Comparison of ENCODE assay signal across 18 cellular contexts in the genomic region with DNA sequence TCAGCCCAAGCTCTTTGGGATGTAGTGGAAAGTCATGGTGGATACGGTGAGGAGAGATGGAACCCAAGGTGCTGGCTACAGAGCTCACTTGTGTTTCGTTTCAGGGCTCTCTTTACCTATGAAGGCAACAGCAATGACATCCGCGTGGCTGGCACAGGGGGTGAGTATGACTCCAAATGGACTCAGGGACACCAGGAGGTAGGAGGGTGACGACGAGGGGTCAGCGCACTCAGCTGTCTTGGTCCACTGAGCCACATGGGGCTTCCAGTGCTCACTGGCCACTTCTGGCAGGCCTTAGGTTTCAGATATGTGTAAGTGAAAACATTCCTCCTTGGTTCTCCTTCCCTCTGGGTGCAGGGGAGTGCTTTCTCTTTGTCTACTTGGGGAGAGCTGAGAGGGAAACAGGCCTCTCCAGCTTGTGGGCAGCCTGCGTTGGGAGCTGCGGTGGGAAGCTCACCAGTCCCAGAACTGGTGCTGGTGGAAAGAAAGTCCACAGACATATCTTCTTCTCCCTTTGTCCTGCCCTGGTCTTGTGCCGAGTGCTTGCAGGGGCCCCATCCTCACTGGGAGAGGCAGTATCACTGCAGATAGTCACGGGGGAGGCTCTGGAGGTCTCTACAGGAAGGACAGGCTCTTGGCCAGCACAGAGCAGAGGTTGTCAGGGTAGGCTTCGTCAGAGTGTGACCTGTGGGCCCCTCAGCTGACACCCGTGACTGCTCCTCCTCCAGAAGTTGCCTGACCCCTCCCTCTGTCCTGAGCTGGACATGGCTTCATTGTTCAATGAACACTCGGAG. TPM values are rescaled to one million over a fixed set of nuclear protein-coding genes. Genes with fewer than 3 reads are reported as not detected.
DNase-seq lines count a peak whose midpoint lies in the region; ATAC-seq and TF ChIP-seq lines count a peak whose summit lies in the region.
"Had no signal": no experiment of that assay in that cellular context is flagged by ENCODE, and none has a peak within 500 bp of the region (broad histone marks: within the 10 kb centered on the region; RNA-seq: fewer than 3 reads in every experiment).

No MANE protein-coding gene starts in this region.

- POLR2A ChIA-PET in activated CD8-positive, alpha-beta T cell treated with anti-CD3 and anti-CD28 coated beads, Interleukin-2, amount 10 ng/mL, durations not matched to agents 7 days and 5 days (lab: Charles Lee) = no interaction called here
- POLR2A ChIA-PET in A673 (lab: Charles Lee; ENCODE audit: low non-redundant PET) = no interaction called here

- no peaks in the 10 kb centered on the region for H3K27me3 Mint-ChIP-seq in activated naive CD4-positive, alpha-beta T cell treated with anti-CD3 and anti-CD28 coated beads, Interleukin-2, amount 10 ng/mL, durations not matched to agents 7 days and 5 days
- H3K27me3 Mint-ChIP-seq in activated CD8-positive, alpha-beta T cell treated with anti-CD3 and anti-CD28 coated beads, Interleukin-2, amount 10 ng/mL, durations not matched to agents 7 days and 5 days (ENCODE audit: low read depth) = no peaks in the 10 kb centered on the region
- no peaks in the 10 kb centered on the region for H3K27me3 Mint-ChIP-seq in memory B cell
- H3K27me3 Mint-ChIP-seq in activated T-helper 2 cell treated with anti-CD3 and anti-CD28 coated beads, Interferon-gamma antibody, Interleukin-2, Interleukin-4, amounts not matched to agents 10 μg/mL and 5 μg/mL and 100 μg/mL, durations not matched to agents 14 hours and 24 hours and 36 hours (ENCODE audit: low read depth) = no peaks in the 10 kb centered on the region
- H3K27me3 Mint-ChIP-seq: central memory CD8-positive, alpha-beta T cell had no signal

- DNase-seq in activated naive CD4-positive, alpha-beta T cell treated with anti-CD3 and anti-CD28 coated beads, Interleukin-2, amount 10 ng/mL, durations not matched to agents 7 days and 5 days = no peak
- DNase-seq in activated naive CD4-positive, alpha-beta T cell (lab: John Stamatoyannopoulos, UW) = no peak
- no peak for DNase-seq in activated CD8-positive, alpha-beta T cell treated with anti-CD3 and anti-CD28 coated beads, Interleukin-2, amount 10 ng/mL, durations not matched to agents 7 days and 5 days
- no peak for DNase-seq in memory B cell (ENCODE audit: low spot score in 2 of 2)
- DNase-seq in upper lobe of right lung = peak; percentile 51
- DNase-seq in activated T-helper 2 cell treated with anti-CD3 and anti-CD28 coated beads, Interferon-gamma antibody, Interleukin-2, Interleukin-4, amounts not matched to agents 10 μg/mL and 5 μg/mL and 100 μg/mL, durations not matched to agents 14 hours and 24 hours and 36 hours (ENCODE audit: low spot score) = no peak
- no peak for DNase-seq in A673 (ENCODE audit: low spot score)
- DNase-seq: GDM1; NCI-H187 treated with DMSO at 0.1 percent for 48 hours; stimulated activated CD4-positive, alpha-beta T cell treated with anti-CD3 and anti-CD28 coated beads, Interleukin-4, amount 100 ng/mL, for 24 hours; trophoblast cell had no signal

- H3K9me3 ChIP-seq in upper lobe of right lung (no peaks in the 10 kb centered on the region), A673 (ENCODE audit: low read depth, low read length, poor library complexity, severe bottlenecking) (no peaks in the 10 kb centered on the region)
- H3K9me3 ChIP-seq: gastroesophageal sphincter, HAP-1, SJSA1 had no signal

- peaks cover 68% of the 10 kb centered on the region for H3K36me3 Mint-ChIP-seq in activated naive CD4-positive, alpha-beta T cell treated with anti-CD3 and anti-CD28 coated beads, Interleukin-2, amount 10 ng/mL, durations not matched to agents 7 days and 5 days
- peaks cover 58% of the 10 kb centered on the region for H3K36me3 Mint-ChIP-seq in activated CD8-positive, alpha-beta T cell treated with anti-CD3 and anti-CD28 coated beads, Interleukin-2, amount 10 ng/mL, durations not matched to agents 7 days and 5 days (ENCODE audit: low read depth)
- peaks cover 27% of the 10 kb centered on the region for H3K36me3 Mint-ChIP-seq in memory B cell
- H3K36me3 Mint-ChIP-seq in activated T-helper 2 cell treated with anti-CD3 and anti-CD28 coated beads, Interferon-gamma antibody, Interleukin-2, Interleukin-4, amounts not matched to agents 10 μg/mL and 5 μg/mL and 100 μg/mL, durations not matched to agents 14 hours and 24 hours and 36 hours (ENCODE audit: low read depth) = peaks cover 72% of the 10 kb centered on the region

- H3K36me3 ChIP-seq in upper lobe of right lung (peaks cover 75% of the 10 kb centered on the region), A673 (ENCODE audit: insufficient read depth, low read length, poor library complexity, severe bottlenecking) (peaks cover 33% of the 10 kb centered on the region)

- CTCF ChIA-PET in activated naive CD4-positive, alpha-beta T cell treated with anti-CD3 and anti-CD28 coated beads, Interleukin-2, amount 10 ng/mL, durations not matched to agents 7 days and 5 days (lab: Charles Lee) = no interaction called here
- CTCF ChIA-PET in activated CD8-positive, alpha-beta T cell treated with anti-CD3 and anti-CD28 coated beads, Interleukin-2, amount 10 ng/mL, durations not matched to agents 7 days and 5 days (lab: Charles Lee) = interaction anchor here (1.2 kb wide), 1 partner anchor 31 kb away, joined by 3 read pairs; no protein-coding TSS in a partner anchor
- CTCF ChIA-PET in A673 (lab: Charles Lee) = no interaction called here

- H3K4me1 ChIP-seq in upper lobe of right lung (peaks cover 22% of the 10 kb centered on the region), A673 (ENCODE audit: insufficient read depth, low read length, poor library complexity, severe bottlenecking) (peaks cover 6% of the 10 kb centered on the region)

- H3K4me3 ChIP-seq in upper lobe of right lung (no peak overlapping the region), A673 (ENCODE audit: low read depth, low read length, poor library complexity, severe bottlenecking) (no peak overlapping the region)
- H3K4me3 ChIP-seq: gastroesophageal sphincter, HAP-1, SJSA1 had no signal

- H3K27me3 ChIP-seq in upper lobe of right lung (no peaks in the 10 kb centered on the region), A673 (replicated peaks; ENCODE audit: insufficient read depth, low read depth, low read length, poor library complexity) (no peaks in the 10 kb centered on the region)
- H3K27me3 ChIP-seq: gastroesophageal sphincter, SJSA1 had no signal

- intact Hi-C loops in upper lobe of right lung (cut with DNase I) (no loop called here), A673 (cut with micrococcal nuclease; ENCODE audit: unreplicated experiment) (no loop called here)
- intact Hi-C loops in activated T-helper 2 cell treated with anti-CD3 and anti-CD28 coated beads, Interferon-gamma antibody, Interleukin-2, Interleukin-4, amounts not matched to agents 10 μg/mL and 5 μg/mL and 100 μg/mL, durations not matched to agents 14 hours and 24 hours and 36 hours (cut with micrococcal nuclease) = no loop called here

- H3K4me3 Mint-ChIP-seq in activated naive CD4-positive, alpha-beta T cell treated with anti-CD3 and anti-CD28 coated beads, Interleukin-2, amount 10 ng/mL, durations not matched to agents 7 days and 5 days = no peak overlapping the region
- no peak overlapping the region for H3K4me3 Mint-ChIP-seq in activated CD8-positive, alpha-beta T cell treated with anti-CD3 and anti-CD28 coated beads, Interleukin-2, amount 10 ng/mL, durations not matched to agents 7 days and 5 days
- H3K4me3 Mint-ChIP-seq in memory B cell = peak overlapping the region; percentile 11
- no peak overlapping the region for H3K4me3 Mint-ChIP-seq in activated T-helper 2 cell treated with anti-CD3 and anti-CD28 coated beads, Interferon-gamma antibody, Interleukin-2, Interleukin-4, amounts not matched to agents 10 μg/mL and 5 μg/mL and 100 μg/mL, durations not matched to agents 14 hours and 24 hours and 36 hours (ENCODE audit: low read depth)
- H3K4me3 Mint-ChIP-seq: central memory CD8-positive, alpha-beta T cell had no signal

- H3K4me1 Mint-ChIP-seq in activated naive CD4-positive, alpha-beta T cell treated with anti-CD3 and anti-CD28 coated beads, Interleukin-2, amount 10 ng/mL, durations not matched to agents 7 days and 5 days = peaks cover 70% of the 10 kb centered on the region
- H3K4me1 Mint-ChIP-seq in activated CD8-positive, alpha-beta T cell treated with anti-CD3 and anti-CD28 coated beads, Interleukin-2, amount 10 ng/mL, durations not matched to agents 7 days and 5 days (ENCODE audit: low read depth) = peaks cover 64% of the 10 kb centered on the region
- H3K4me1 Mint-ChIP-seq in memory B cell = peaks cover 52% of the 10 kb centered on the region
- peaks cover 29% of the 10 kb centered on the region for H3K4me1 Mint-ChIP-seq in activated T-helper 2 cell treated with anti-CD3 and anti-CD28 coated beads, Interferon-gamma antibody, Interleukin-2, Interleukin-4, amounts not matched to agents 10 μg/mL and 5 μg/mL and 100 μg/mL, durations not matched to agents 14 hours and 24 hours and 36 hours (ENCODE audit: low read depth)

- BruUV-seq in A673 (replicated peaks; lab: Mats Ljungman, UMichigan) = no TSS peak

- no peak for ATAC-seq in activated CD8-positive, alpha-beta T cell treated with anti-CD3 and anti-CD28 coated beads, Interleukin-2, amount 10 ng/mL, durations not matched to agents 7 days and 5 days
- ATAC-seq in memory B cell (ENCODE audit: low read depth) (no peak), upper lobe of right lung (no peak), HG02852 (IDR thresholded peaks at IDR 0.05; ENCODE audit: unreplicated experiment) (no peak)
- ATAC-seq: gastroesophageal sphincter had no signal

- peak overlapping the region; percentile 85 for H3K27ac Mint-ChIP-seq in activated naive CD4-positive, alpha-beta T cell treated with anti-CD3 and anti-CD28 coated beads, Interleukin-2, amount 10 ng/mL, durations not matched to agents 7 days and 5 days
- H3K27ac Mint-ChIP-seq in activated CD8-positive, alpha-beta T cell treated with anti-CD3 and anti-CD28 coated beads, Interleukin-2, amount 10 ng/mL, durations not matched to agents 7 days and 5 days = peak overlapping the region; percentile 14
- H3K27ac Mint-ChIP-seq in memory B cell = no peak overlapping the region
- H3K27ac Mint-ChIP-seq in activated T-helper 2 cell treated with anti-CD3 and anti-CD28 coated beads, Interferon-gamma antibody, Interleukin-2, Interleukin-4, amounts not matched to agents 10 μg/mL and 5 μg/mL and 100 μg/mL, durations not matched to agents 14 hours and 24 hours and 36 hours = no peak overlapping the region

- H3K27ac ChIP-seq in upper lobe of right lung (no peak overlapping the region), A673 (ENCODE audit: low read depth, low read length, poor library complexity, severe bottlenecking) (no peak overlapping the region)
- H3K27ac ChIP-seq: gastroesophageal sphincter, SJSA1 had no signal

- TF ChIP-seq CTCF in upper lobe of right lung (IDR thresholded peaks at IDR 0.05) (no peak), A673 (conservative IDR thresholded peaks at IDR 0.05; ENCODE audit: low read depth, low read length) (no peak)

- no peaks in the 10 kb centered on the region for H3K9me3 Mint-ChIP-seq in activated naive CD4-positive, alpha-beta T cell treated with anti-CD3 and anti-CD28 coated beads, Interleukin-2, amount 10 ng/mL, durations not matched to agents 7 days and 5 days
- H3K9me3 Mint-ChIP-seq in activated CD8-positive, alpha-beta T cell treated with anti-CD3 and anti-CD28 coated beads, Interleukin-2, amount 10 ng/mL, durations not matched to agents 7 days and 5 days (ENCODE audit: insufficient read depth) = no peaks in the 10 kb centered on the region
- no peaks in the 10 kb centered on the region for H3K9me3 Mint-ChIP-seq in memory B cell
- H3K9me3 Mint-ChIP-seq in activated T-helper 2 cell treated with anti-CD3 and anti-CD28 coated beads, Interferon-gamma antibody, Interleukin-2, Interleukin-4, amounts not matched to agents 10 μg/mL and 5 μg/mL and 100 μg/mL, durations not matched to agents 14 hours and 24 hours and 36 hours = no peaks in the 10 kb centered on the region
- H3K9me3 Mint-ChIP-seq: central memory CD8-positive, alpha-beta T cell had no signal

RNA-seq across cellular contexts. Expression of a gene that starts 5.8 kb away (rescaled TPM):
- 100 to 1,000 TPM; 165 to 166 TPM for total RNA-seq in activated CD8-positive, alpha-beta T cell treated with anti-CD3 and anti-CD28 coated beads, Interleukin-2, amount 10 ng/mL, durations not matched to agents 7 days and 5 days
- total RNA-seq in upper lobe of right lung (93.7 TPM), A673 (2021) (64.5 and 74.4 TPM in 2 replicates)
- 131 and 143 TPM in 2 replicates for total RNA-seq in activated T-helper 2 cell treated with anti-CD3 and anti-CD28 coated beads, Interferon-gamma antibody, Interleukin-2, Interleukin-4, amounts not matched to agents 10 μg/mL and 5 μg/mL and 100 μg/mL, durations not matched to agents 14 hours and 24 hours and 36 hours

RNA-seq across cellular contexts. Expression of a gene that starts 15.0 kb away (rescaled TPM):
- total RNA-seq in activated CD8-positive, alpha-beta T cell treated with anti-CD3 and anti-CD28 coated beads, Interleukin-2, amount 10 ng/mL, durations not matched to agents 7 days and 5 days = under 1 TPM; 0.34 to 0.68 TPM
- total RNA-seq in upper lobe of right lung = 1.1 TPM
- 0.67 and 0.73 TPM in 2 replicates for total RNA-seq in activated T-helper 2 cell treated with anti-CD3 and anti-CD28 coated beads, Interferon-gamma antibody, Interleukin-2, Interleukin-4, amounts not matched to agents 10 μg/mL and 5 μg/mL and 100 μg/mL, durations not matched to agents 14 hours and 24 hours and 36 hours
- total RNA-seq in A673 (2021) = not detected in 2 replicates
- total RNA-seq: MCF 10A, NCI-H460 had no signal

RNA-seq across cellular contexts. Expression of a gene that starts 32.0 kb away (rescaled TPM):
- 10 to 100 TPM; 37.3 to 37.9 TPM for total RNA-seq in activated CD8-positive, alpha-beta T cell treated with anti-CD3 and anti-CD28 coated beads, Interleukin-2, amount 10 ng/mL, durations not matched to agents 7 days and 5 days
- total RNA-seq in upper lobe of right lung (26.8 TPM), A673 (2021) (9.6 and 12.8 TPM in 2 replicates)
- 36.8 and 42.7 TPM in 2 replicates for total RNA-seq in activated T-helper 2 cell treated with anti-CD3 and anti-CD28 coated beads, Interferon-gamma antibody, Interleukin-2, Interleukin-4, amounts not matched to agents 10 μg/mL and 5 μg/mL and 100 μg/mL, durations not matched to agents 14 hours and 24 hours and 36 hours

RNA-seq across cellular contexts. Expression of a gene that starts 52.6 kb away (rescaled TPM):
- not detected for total RNA-seq in activated CD8-positive, alpha-beta T cell treated with anti-CD3 and anti-CD28 coated beads, Interleukin-2, amount 10 ng/mL, durations not matched to agents 7 days and 5 days
- total RNA-seq in upper lobe of right lung (not detected), A673 (2021) (not detected in 2 replicates)
- not detected in 2 replicates for total RNA-seq in activated T-helper 2 cell treated with anti-CD3 and anti-CD28 coated beads, Interferon-gamma antibody, Interleukin-2, Interleukin-4, amounts not matched to agents 10 μg/mL and 5 μg/mL and 100 μg/mL, durations not matched to agents 14 hours and 24 hours and 36 hours
- total RNA-seq: gastroesophageal sphincter, MCF 10A, NCI-H460, SJSA1 had no signal

RNA-seq across cellular contexts. Expression of a gene that starts 53.8 kb away (rescaled TPM):
- total RNA-seq in activated CD8-positive, alpha-beta T cell treated with anti-CD3 and anti-CD28 coated beads, Interleukin-2, amount 10 ng/mL, durations not matched to agents 7 days and 5 days = 10 to 100 TPM; 13.0 to 15.7 TPM
- 272 TPM for total RNA-seq in upper lobe of right lung
- 36.4 and 38.7 TPM in 2 replicates for total RNA-seq in activated T-helper 2 cell treated with anti-CD3 and anti-CD28 coated beads, Interferon-gamma antibody, Interleukin-2, Interleukin-4, amounts not matched to agents 10 μg/mL and 5 μg/mL and 100 μg/mL, durations not matched to agents 14 hours and 24 hours and 36 hours
- total RNA-seq in A673 (2021) = 30.1 and 31.8 TPM in 2 replicates
- total RNA-seq: MCF 10A, NCI-H460, SJSA1 had no signal

Comparison
In these comparisons a context has a peak if more than half of its experiments do, and no peak if none do; other contexts are left out.
1. H3K27ac Mint-ChIP-seq: peak in activated naive CD4-positive, alpha-beta T cell treated with anti-CD3 and anti-CD28 coated beads, Interleukin-2, amount 10 ng/mL, durations not matched to agents 7 days and 5 days (single experiment) and activated CD8-positive, alpha-beta T cell treated with anti-CD3 and anti-CD28 coated beads, Interleukin-2, amount 10 ng/mL, durations not matched to agents 7 days and 5 days (single experiment); none in memory B cell (single experiment) and activated T-helper 2 cell treated with anti-CD3 and anti-CD28 coated beads, Interferon-gamma antibody, Interleukin-2, Interleukin-4, amounts not matched to agents 10 μg/mL and 5 μg/mL and 100 μg/mL, durations not matched to agents 14 hours and 24 hours and 36 hours (single experiment).